ENCODE assay signal across 28 cellular contexts in genomic region chr4:140293979-140294378, GRCh38.
"Had no signal": no experiment of that assay in that cellular context is flagged by ENCODE, and none has a peak within 500 bp of the region (broad histone marks: within the 10 kb centered on the region; RNA-seq: fewer than 3 reads in every experiment).

No MANE protein-coding gene starts in this region.

- H3K27me3 ChIP-seq: ascending aorta, cardiac muscle cell had no signal

- DNase-seq: activated B cell treated with CpG ODN at 0.5 μM for 24 hours; activated CD4-positive, alpha-beta memory T cell treated with anti-CD3 and anti-CD28 coated beads for 36 hours; activated CD4-positive, alpha-beta T cell treated with anti-CD3 and anti-CD28 coated beads for 4 hours; activated CD4-positive, alpha-beta T cell treated with anti-CD3 and anti-CD28 coated beads, Interleukin-2, amount 10 ng/mL, durations not matched to agents 24 days and 14 days; activated CD4-positive, alpha-beta T cell treated with anti-CD3 and anti-CD28 coated beads, Interleukin-2, amount 50 U/mL, for 1 hour; activated CD4-positive, alpha-beta T cell treated with anti-CD3 and anti-CD28 coated beads, Interleukin-2, amount 50 U/mL, for 4 hours; activated CD4-positive, CD25-positive, alpha-beta regulatory T cell treated with anti-CD3 and anti-CD28 coated beads, Interleukin-2, amount 50 U/mL, for 72 hours; activated CD8-positive, alpha-beta memory T cell treated with anti-CD3 and anti-CD28 coated beads, Interleukin-2, amount 50 U/mL, for 4 hours; activated CD8-positive, alpha-beta T cell treated with anti-CD3 and anti-CD28 coated beads for 36 hours; activated effector memory CD4-positive, alpha-beta T cell treated with Interleukin-2 at 50 U/mL for 16 hours; activated gamma-delta T cell; activated naive CD4-positive, alpha-beta T cell treated with anti-CD3 and anti-CD28 coated beads, Interleukin-2, amount 10 ng/mL, durations not matched to agents 7 days and 5 days; activated naive CD4-positive, alpha-beta T cell treated with Interleukin-2 at 50 U/mL for 16 hours; activated naive CD8-positive, alpha-beta T cell treated with anti-CD3 and anti-CD28 coated beads, Interleukin-2, amount 10 ng/mL, durations not matched to agents 7 days and 5 days; activated naive CD8-positive, alpha-beta T cell treated with anti-CD3 and anti-CD28 coated beads, Interleukin-2, amount 50 U/mL, for 24 hours; activated T-cell treated with anti-CD3 and anti-CD28 coated beads for 4 hours; activated T-cell treated with anti-CD3 and anti-CD28 coated beads, Interleukin-2, amount 50 U/mL, for 24 hours; activated T-cell treated with anti-CD3 and anti-CD28 coated beads, Interleukin-2, amount 50 U/mL, for 48 hours; amygdala; anterior cingulate cortex; caudate nucleus; cerebellar nuclear complex; T-helper 1 cell; T-helper 2 cell; T-helper 9 cell had no signal

- H3K27ac ChIP-seq: ascending aorta, cardiac muscle cell, VCaP had no signal

- ATAC-seq: activated CD8-positive, alpha-beta T cell treated with anti-CD3 and anti-CD28 coated beads for 36 hours; activated naive CD8-positive, alpha-beta T cell treated with anti-CD3 and anti-CD28 coated beads, Interleukin-2, amount 50 U/mL, for 24 hours had no signal

- H3K9me3 ChIP-seq: ascending aorta had no signal

- H3K4me3 ChIP-seq: ascending aorta, cardiac muscle cell had no signal

- H3K36me3 ChIP-seq: ascending aorta, cardiac muscle cell had no signal
